In genomic region chr15:65638681-65639089, GRCh38 we compare ENCODE assay signal across 8 cellular contexts. TPM values are rescaled to one million over a fixed set of nuclear protein-coding genes. Genes with fewer than 3 reads are reported as not detected.
DNase-seq lines count a peak whose midpoint lies in the region; ATAC-seq, FAIRE-seq and TF ChIP-seq lines count a peak whose summit lies in the region.

No MANE protein-coding gene starts in this region.

- in situ Hi-C loops in astrocyte of the spinal cord (cut with HindIII; ENCODE audit: low sequenced_read_pairs): no loop called here

- intact Hi-C loops in Right ventricle myocardium inferior (cut with DNase I): loop anchor here (5.0 kb wide), 1 partner anchor 219 kb away; no protein-coding TSS in a partner anchor
- intact Hi-C loops in cardiac septum (cut with DNase I): loop anchor here (5.0 to 10.0 kb wide), 2 partner anchors 219 to 656 kb away; partner anchors contain the start of gene DIS3L

- H3K27me3 ChIP-seq in Peyer's patch (no peaks in the 10 kb centered on the region), small intestine (ENCODE audit: control insufficient read depth in 2 of 2, insufficient read depth in 2 of 2, low read length in 2 of 2) (no peaks in the 10 kb centered on the region)

- H3K4me3 ChIP-seq in Peyer's patch: no peak overlapping the region
- H3K4me3 ChIP-seq in astrocyte of the spinal cord (ENCODE audit: low read depth, low read length): no peak overlapping the region
- H3K4me3 ChIP-seq in small intestine (ENCODE audit: low read depth in 1 of 2, low read length in 2 of 2): no peak overlapping the region

- H3K4me1 ChIP-seq in Peyer's patch (no peaks in the 10 kb centered on the region), small intestine (ENCODE audit: control insufficient read depth in 2 of 2, insufficient read depth in 1 of 2, low read depth in 1 of 2, low read length in 1 of 2) (no peaks in the 10 kb centered on the region)

- H3K9me3 ChIP-seq in Peyer's patch (no peaks in the 10 kb centered on the region), small intestine (ENCODE audit: control insufficient read depth, low read depth) (no peaks in the 10 kb centered on the region)

- TF ChIP-seq CTCF in Peyer's patch (IDR thresholded peaks at IDR 0.05) (peak; percentile 61 to 92 (median 82)), astrocyte of the spinal cord (IDR thresholded peaks at IDR 0.05; ENCODE audit: low read depth, low read length) (peak; percentile 79)

- WGBS in small intestine, 3 donors: 3 to 13% (median 6%) methylated on average over 3 of the region's 3 CpGs

- H3K36me3 ChIP-seq in Peyer's patch (no peaks in the 10 kb centered on the region), small intestine (ENCODE audit: control insufficient read depth in 2 of 2, insufficient read depth in 2 of 2, low read length in 2 of 2) (no peaks in the 10 kb centered on the region)

- FAIRE-seq in small intestine (lab: Jason Lieb, UNC): no peak

- no peak for DNase-seq in Right ventricle myocardium inferior (ENCODE audit: missing footprints)
- DNase-seq in cardiac septum (ENCODE audit: low spot score): no peak
- peak; percentile 75 for DNase-seq in LoVo (ENCODE audit: low spot score)
- DNase-seq in Peyer's patch: peak in 1 of 3 donors; percentile 51
- DNase-seq in astrocyte of the spinal cord (ENCODE audit: low read depth, low spot score): peak; percentile 78
- peak; percentile 35 for DNase-seq in iPS DF 19.7 (ENCODE audit: low read depth, low spot score)
- DNase-seq in small intestine: peak; percentile 82

- no peak overlapping the region for H3K27ac ChIP-seq in Peyer's patch
- H3K27ac ChIP-seq in small intestine (ENCODE audit: low read depth in 1 of 2, low read length in 1 of 2): no peak overlapping the region

- ATAC-seq in Right ventricle myocardium inferior (peak; percentile 77), HG03175 (IDR thresholded peaks at IDR 0.05; ENCODE audit: unreplicated experiment) (no peak)

- no peak for TF ChIP-seq POLR2A in Peyer's patch (IDR thresholded peaks at IDR 0.05)

RNA-seq across cellular contexts. Expression of gene SLC24A1, which starts 16.9 kb away (rescaled TPM):
- total RNA-seq in Right ventricle myocardium inferior (2.3 TPM), cardiac septum (3.0 TPM), Peyer's patch (10 to 100 TPM in 1 of 4 donors, 1 to 10 TPM in 3; 6.0 to 15.7 (median 9.4) TPM)
- polyA plus RNA-seq in small intestine: 1 to 10 TPM; 2.5 to 7.1 (median 2.7) TPM

RNA-seq across cellular contexts. Expression of gene INTS14, which starts 27.8 kb away (rescaled TPM):
- total RNA-seq in Right ventricle myocardium inferior: 9.7 TPM
- 14.9 TPM for total RNA-seq in cardiac septum
- total RNA-seq in Peyer's patch: 10 to 100 TPM; 44.1 to 90.8 (median 54.9) TPM
- 10 to 100 TPM; 18.4 to 30.8 (median 19.9) TPM for polyA plus RNA-seq in small intestine

Comparison
In these comparisons a context has a peak if more than half of its experiments do, and no peak if none do; other contexts are left out.
1. DNase-seq: peak in LoVo (single experiment), astrocyte of the spinal cord (single experiment), iPS DF 19.7 (single experiment) and small intestine (single experiment); none in Right ventricle myocardium inferior (single experiment) and cardiac septum (single experiment).